ENCODE assay signal across 1 cellular context in genomic region chr20:35771689-35772562, GRCh38.
TF ChIP-seq lines count a peak whose summit lies in the region.

PHF20 (plus strand) TSS chr20:35772015; CDS start chr20:35801523, 29,508 bp downstream.

TF ChIP-seq in GM12878, 131 proteins besides CTCF, POLR2A, EP300 and RAD21 (continued from another document):
- peak; percentile 98 for TF ChIP-seq PBX3 (IDR thresholded peaks at IDR 0.05; ENCODE audit: insufficient replicate concordance, low read depth, low read length)
